In the genomic region with DNA sequence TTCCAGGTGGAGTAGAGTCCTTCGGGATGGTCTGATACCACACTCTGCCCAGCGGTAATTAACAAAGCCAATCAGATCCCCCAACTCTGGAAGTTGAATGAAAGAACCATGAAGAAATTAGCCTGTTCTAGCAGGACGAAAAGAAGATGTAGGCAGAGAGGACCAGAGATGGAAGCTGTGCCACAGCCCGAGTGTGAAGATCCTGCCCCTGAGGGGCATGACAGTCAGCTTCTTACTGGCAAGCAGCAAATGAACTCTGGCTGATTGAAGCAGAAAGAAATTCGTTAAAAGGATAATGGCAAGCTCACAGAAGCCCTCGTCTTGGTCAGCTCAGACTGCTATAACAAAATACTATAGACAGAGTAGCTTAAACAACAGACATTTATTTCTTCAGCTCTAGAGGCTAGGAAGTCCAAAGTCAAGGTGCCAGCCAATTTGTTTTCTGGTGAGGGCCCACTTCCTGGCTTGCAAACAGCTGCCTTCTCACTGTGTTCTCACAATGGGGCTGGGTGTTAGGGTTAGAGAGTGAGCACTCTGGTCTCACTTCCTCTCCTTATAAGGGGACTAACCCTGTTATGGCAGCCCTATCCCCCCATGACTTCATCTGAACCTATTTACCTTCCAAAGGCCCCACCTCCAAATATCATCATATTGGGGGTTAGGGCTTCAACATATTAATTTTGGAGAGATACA, we compare ENCODE assay signal across 28 cellular contexts.
"Had no signal": no experiment of that assay in that cellular context is flagged by ENCODE, and none has a peak within 500 bp of the region (broad histone marks: within the 10 kb centered on the region; RNA-seq: fewer than 3 reads in every experiment).

No MANE protein-coding gene starts in this region.

- H3K4me1 ChIP-seq: left ventricle myocardium inferior, testis, upper lobe of right lung had no signal

- H3K27ac ChIP-seq: left ventricle myocardium inferior, pancreas, prostate gland, skin epidermis, stomach, testis, thyroid gland, transverse colon, upper lobe of right lung had no signal

- H3K36me3 Mint-ChIP-seq: mesothelial cell of epicardium; naive B cell; stimulated activated naive B cell treated with anti-CD40 and anti-IgM and Interleukin-4, amounts not matched to agents 10 μg/mL and 1 μg/mL and 100 μg/mL, for 72 hours had no signal

- H3K27ac Mint-ChIP-seq: mesothelial cell of epicardium; naive B cell; nephron; stimulated activated naive B cell treated with anti-CD40 and anti-IgM and Interleukin-4, amounts not matched to agents 10 μg/mL and 1 μg/mL and 100 μg/mL, for 72 hours had no signal

- H3K27me3 ChIP-seq: pancreas, stomach, testis, thyroid gland, transverse colon, upper lobe of right lung had no signal

- H3K4me3 Mint-ChIP-seq: mesothelial cell of epicardium; naive B cell; nephron; neural crest cell; stimulated activated naive B cell treated with anti-CD40 and anti-IgM and Interleukin-4, amounts not matched to agents 10 μg/mL and 1 μg/mL and 100 μg/mL, for 72 hours had no signal

- H3K36me3 ChIP-seq: left ventricle myocardium inferior, pancreas, prostate gland, stomach, thyroid gland, transverse colon, upper lobe of right lung had no signal

- H3K4me3 ChIP-seq: left ventricle myocardium inferior, lung, pancreas, prostate gland, skin epidermis, stomach, testis, thyroid gland, transverse colon, upper lobe of right lung had no signal

- DNase-seq: hypothalamus; islet precursor cell; left ventricle myocardium inferior; mesendoderm; naive B cell; nucleus accumbens; pancreas; posterior cingulate gyrus; retina; right cardiac atrium; stimulated activated CD4-positive, alpha-beta T cell treated with anti-CD3 and anti-CD28 coated beads, Interleukin-12 subunit alpha, Interleukin-12 subunit beta, amount 100 ng/mL, for 4 hours; stimulated activated CD4-positive, alpha-beta T cell treated with anti-CD3 and anti-CD28 coated beads, Interleukin-15, amount 100 ng/mL, for 24 hours; stimulated activated CD4-positive, alpha-beta T cell treated with anti-CD3 and anti-CD28 coated beads, Interleukin-2, amount 100 ng/mL, for 24 hours; stimulated activated CD4-positive, alpha-beta T cell treated with anti-CD3 and anti-CD28 coated beads, Interleukin-4, amount 100 ng/mL, for 1 hour; stimulated activated naive B cell treated with anti-CD40 and anti-IgM and Interleukin-4, amounts not matched to agents 10 μg/mL and 1 μg/mL and 100 μg/mL, for 72 hours; stimulated activated naive CD8-positive, alpha-beta T cell treated with anti-CD3 and anti-CD28 coated beads, Interleukin-15, Interleukin-2, amounts not matched to agents 100 U/mL and 50 U/mL, for 24 hours; stomach; testis; thyroid gland; transverse colon; upper lobe of right lung had no signal

- ATAC-seq: pancreas; right cardiac atrium; sciatic nerve; stimulated activated naive B cell treated with anti-CD40 and anti-IgM and Interleukin-4, amounts not matched to agents 10 μg/mL and 1 μg/mL and 100 μg/mL, for 72 hours; stimulated activated naive CD8-positive, alpha-beta T cell treated with anti-CD3 and anti-CD28 coated beads, Interleukin-15, Interleukin-2, amounts not matched to agents 100 U/mL and 50 U/mL, for 24 hours; upper lobe of right lung had no signal

- H3K9me3 Mint-ChIP-seq: mesothelial cell of epicardium; naive B cell; nephron; neural crest cell; stimulated activated naive B cell treated with anti-CD40 and anti-IgM and Interleukin-4, amounts not matched to agents 10 μg/mL and 1 μg/mL and 100 μg/mL, for 72 hours had no signal

- H3K4me1 Mint-ChIP-seq: naive B cell; neural crest cell; stimulated activated naive B cell treated with anti-CD40 and anti-IgM and Interleukin-4, amounts not matched to agents 10 μg/mL and 1 μg/mL and 100 μg/mL, for 72 hours had no signal
